Comparison of ENCODE assay signal across 33 cellular contexts in genomic region chr11:8899119-8899753, GRCh38. TPM values are rescaled to one million over a fixed set of nuclear protein-coding genes. Genes with fewer than 3 reads are reported as not detected.
"Had no signal": no experiment of that assay in that cellular context is flagged by ENCODE, and none has a peak within 500 bp of the region (broad histone marks: within the 10 kb centered on the region; RNA-seq: fewer than 3 reads in every experiment).

No MANE protein-coding gene starts in this region.

- H3K27me3 ChIP-seq: left lung, pancreas, sigmoid colon, spleen, suprapubic skin, tibial artery, upper lobe of right lung, uterus had no signal

- DNase-seq: hypothalamus; immature natural killer cell; kidney; left colon; left lung; lower lobe of right lung; mammary epithelial cell; mesenchymal stem cell; naive thymus-derived CD8-positive, alpha-beta T cell; nucleus accumbens; pancreas; posterior cingulate gyrus; retina; right cardiac atrium; sigmoid colon; small intestine; spleen; stimulated activated CD4-positive, alpha-beta T cell treated with anti-CD3 and anti-CD28 coated beads, Interleukin-4, amount 100 ng/mL, for 24 hours; stimulated activated naive CD4-positive, alpha-beta T cell; tibial artery; trophoblast cell; upper lobe of right lung; uterus had no signal

- FAIRE-seq: islet of Langerhans, kidney, pancreas, small intestine had no signal

- ATAC-seq: left colon; left lung; lower lobe of right lung; naive thymus-derived CD8-positive, alpha-beta T cell; pancreas; right cardiac atrium; stimulated activated effector memory CD8-positive, alpha-beta T cell treated with anti-CD3 and anti-CD28 coated beads, Interleukin-12 subunit alpha, Interleukin-12 subunit beta, amount 100 ng/mL, for 72 hours; upper lobe of right lung had no signal

- H3K9me3 ChIP-seq: pancreas, prostate gland, uterus had no signal

- H3K4me1 ChIP-seq: left lung, lower lobe of right lung, pancreas, prostate gland, sigmoid colon, spleen, suprapubic skin, tibial artery, upper lobe of right lung, uterus had no signal

- H3K4me3 ChIP-seq: left lung, lower lobe of right lung, pancreas, prostate gland, sigmoid colon, spleen, suprapubic skin, thoracic aorta, tibial artery, upper lobe of right lung, uterus had no signal

- H3K36me3 ChIP-seq: left lung, lower lobe of right lung, pancreas, prostate gland, sigmoid colon, spleen, suprapubic skin, thoracic aorta, tibial artery, upper lobe of right lung, uterus had no signal

- H3K27ac ChIP-seq: left lung, lower lobe of right lung, pancreas, prostate gland, sigmoid colon, spleen, suprapubic skin, thoracic aorta, tibial artery, upper lobe of right lung, uterus had no signal

RNA-seq across cellular contexts. Expression of gene C11orf16, which starts 33.5 kb away (rescaled TPM):
- total RNA-seq: left colon; liver; mammary epithelial cell; mucosa of gallbladder; naive thymus-derived CD8-positive, alpha-beta T cell; neural crest cell; osteoblast; pancreas; prostate gland; right cardiac atrium; sigmoid colon; spleen; subcutaneous adipose tissue; suprapubic skin; thoracic aorta; upper lobe of right lung had no signal
- polyA plus RNA-seq: immature natural killer cell, liver, mammary epithelial cell, pancreas, right cardiac atrium, sigmoid colon, small intestine, spleen had no signal

RNA-seq across cellular contexts. Expression of gene ASCL3, which starts 43.6 kb away (rescaled TPM):
- total RNA-seq: kidney; left colon; left lung; liver; lower lobe of right lung; mammary epithelial cell; mucosa of gallbladder; naive thymus-derived CD8-positive, alpha-beta T cell; neural crest cell; osteoblast; prostate gland; right cardiac atrium; sigmoid colon; spleen; subcutaneous adipose tissue; suprapubic skin; thoracic aorta; upper lobe of right lung; uterus had no signal
- polyA plus RNA-seq: immature natural killer cell; liver; mammary epithelial cell; naive thymus-derived CD8-positive, alpha-beta T cell; pancreas; right cardiac atrium; sigmoid colon; small intestine; spleen had no signal
